Comparison of ENCODE assay signal across 1 cellular context in genomic region chr11:134818531-134818930, GRCh38.
TF ChIP-seq lines count a peak whose summit lies in the region.

No MANE protein-coding gene starts in this region.

TF ChIP-seq in H1, 55 proteins besides CTCF, POLR2A, EP300 and RAD21 (continued from another document):
- TF ChIP-seq HDAC6 (IDR thresholded peaks at IDR 0.05; ENCODE audit: low read depth, low read length), result no peak
- TF ChIP-seq GTF2F1 (IDR thresholded peaks at IDR 0.05; ENCODE audit: borderline replicate concordance, low read depth, low read length), result no peak
- no peak for TF ChIP-seq BCL11A (IDR thresholded peaks at IDR 0.05; ENCODE audit: low read depth in 2 of 2, low read length in 2 of 2)
- no peak for TF ChIP-seq E2F6 (IDR thresholded peaks at IDR 0.05)
- no peak for TF ChIP-seq GABPA (IDR thresholded peaks at IDR 0.05; ENCODE audit: borderline replicate concordance, insufficient read depth, low read length)
- TF ChIP-seq CEBPB (IDR thresholded peaks at IDR 0.05; ENCODE audit: low read depth, low read length), result no peak
- no peak for TF ChIP-seq KDM5A (IDR thresholded peaks at IDR 0.05; ENCODE audit: low read length)
- no peak for TF ChIP-seq CHD1 (IDR thresholded peaks at IDR 0.05; ENCODE audit: low read depth, low read length)
- no peak for TF ChIP-seq BACH1 (IDR thresholded peaks at IDR 0.05; ENCODE audit: low read length)
- TF ChIP-seq NANOG (IDR thresholded peaks at IDR 0.05; ENCODE audit: insufficient read depth, low read depth, low read length, poor library complexity, severe bottlenecking), result no peak
- no peak for TF ChIP-seq USF2 (IDR thresholded peaks at IDR 0.05; ENCODE audit: low read length)
- TF ChIP-seq RBBP5 (IDR thresholded peaks at IDR 0.05; ENCODE audit: borderline replicate concordance, low read depth, low read length), result no peak
- no peak for TF ChIP-seq JUN (IDR thresholded peaks at IDR 0.05; ENCODE audit: low read depth, low read length)
- TF ChIP-seq BRCA1 (IDR thresholded peaks at IDR 0.05; ENCODE audit: low read depth, low read length), result no peak
- no peak for TF ChIP-seq RNF2 (IDR thresholded peaks at IDR 0.05; ENCODE audit: borderline replicate concordance, low read depth, low read length, missing control alignments, poor library complexity, severe bottlenecking)
- no peak for TF ChIP-seq ASH2L (IDR thresholded peaks at IDR 0.05; ENCODE audit: low read length)
